18 cellular contexts compared by ENCODE assay signal in genomic region chr22:38112361-38112760, GRCh38. TPM values are rescaled to one million over a fixed set of nuclear protein-coding genes. Genes with fewer than 3 reads are reported as not detected.
"Had no signal": no experiment of that assay in that cellular context is flagged by ENCODE, and none has a peak within 500 bp of the region (broad histone marks: within the 10 kb centered on the region; RNA-seq: fewer than 3 reads in every experiment).

No MANE protein-coding gene starts in this region.

- H3K27me3 Mint-ChIP-seq: activated naive CD4-positive, alpha-beta T cell treated with anti-CD3 and anti-CD28 coated beads, Interleukin-2, amount 10 ng/mL, durations not matched to agents 7 days and 5 days; activated T-helper 17 cell treated with anti-CD3 and anti-CD28 coated beads, Interleukin-2, amount 50 U/mL, for 72 hours; memory B cell had no signal

- H3K4me1 ChIP-seq: parathyroid adenoma had no signal

- H3K27ac Mint-ChIP-seq: activated naive CD4-positive, alpha-beta T cell treated with anti-CD3 and anti-CD28 coated beads, Interleukin-2, amount 10 ng/mL, durations not matched to agents 7 days and 5 days; activated T-helper 17 cell treated with anti-CD3 and anti-CD28 coated beads, Interleukin-2, amount 50 U/mL, for 72 hours; memory B cell had no signal

- H3K9me3 Mint-ChIP-seq: activated naive CD4-positive, alpha-beta T cell treated with anti-CD3 and anti-CD28 coated beads, Interleukin-2, amount 10 ng/mL, durations not matched to agents 7 days and 5 days; activated T-helper 17 cell treated with anti-CD3 and anti-CD28 coated beads, Interleukin-2, amount 50 U/mL, for 72 hours; neural crest cell had no signal

- DNase-seq: activated CD4-positive, alpha-beta T cell treated with anti-CD3 and anti-CD28 coated beads for 4 hours; activated naive CD4-positive, alpha-beta T cell treated with anti-CD3 and anti-CD28 coated beads, Interleukin-2, amount 10 ng/mL, durations not matched to agents 7 days and 5 days; activated T-cell treated with anti-CD3 and anti-CD28 coated beads for 4 hours; cortex of kidney; effector memory CD4-positive, alpha-beta T cell; immature natural killer cell; left ventricle myocardium inferior; retina; T-helper 9 cell; WERI-Rb-1 had no signal

- H3K27ac ChIP-seq: cardiac muscle cell, left ventricle myocardium inferior, parathyroid adenoma, SJSA1, skin epidermis, WERI-Rb-1 had no signal

- H3K4me3 Mint-ChIP-seq: activated naive CD4-positive, alpha-beta T cell treated with anti-CD3 and anti-CD28 coated beads, Interleukin-2, amount 10 ng/mL, durations not matched to agents 7 days and 5 days; activated T-helper 17 cell treated with anti-CD3 and anti-CD28 coated beads, Interleukin-2, amount 50 U/mL, for 72 hours; memory B cell; neural crest cell had no signal

- H2AFZ ChIP-seq: parathyroid adenoma had no signal

- H3K9me3 ChIP-seq: left ventricle myocardium inferior, SJSA1, tibial nerve had no signal

- H3K79me2 ChIP-seq: parathyroid adenoma had no signal

- H3K9ac ChIP-seq: parathyroid adenoma had no signal

- H3K4me3 ChIP-seq: cardiac muscle cell, left ventricle myocardium inferior, SJSA1, skin epidermis, tibial nerve had no signal

- H3K27me3 ChIP-seq: cardiac muscle cell, SJSA1, tibial nerve had no signal

- H3K36me3 ChIP-seq: cardiac muscle cell, SJSA1, WERI-Rb-1 had no signal

RNA-seq across cellular contexts. Expression of gene BAIAP2L2, which starts 1.9 kb away (rescaled TPM):
- total RNA-seq: SJSA1 had no signal

RNA-seq across cellular contexts. Expression of gene SLC16A8, which starts 28.4 kb away (rescaled TPM):
- total RNA-seq: activated T-helper 17 cell treated with anti-CD3 and anti-CD28 coated beads, Interleukin-2, amount 50 U/mL, for 72 hours; left ventricle myocardium inferior; SJSA1 had no signal
